ENCODE assay signal across 22 cellular contexts in the genomic region with DNA sequence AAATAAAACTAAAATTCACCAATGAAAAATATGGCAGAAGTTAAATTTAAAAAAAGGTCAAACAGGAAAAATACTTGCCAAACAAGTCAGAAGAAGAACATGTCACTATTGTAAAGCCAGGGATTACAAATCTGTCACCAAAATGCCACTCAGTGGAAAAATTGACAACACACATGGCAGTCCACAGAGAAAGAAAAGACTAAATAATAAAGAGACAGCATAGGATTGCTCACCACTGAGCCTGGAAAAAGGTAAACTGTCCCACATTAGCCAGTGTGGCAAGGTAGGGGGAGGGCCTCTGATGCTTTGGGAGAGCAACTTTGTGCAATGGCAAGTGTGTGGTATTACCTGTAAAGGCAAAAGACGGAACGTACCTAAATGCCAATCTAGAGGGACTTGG.
DNase-seq lines count a peak whose midpoint lies in the region; ATAC-seq and TF ChIP-seq lines count a peak whose summit lies in the region.
"Had no signal": no experiment of that assay in that cellular context is flagged by ENCODE, and none has a peak within 500 bp of the region (broad histone marks: within the 10 kb centered on the region; RNA-seq: fewer than 3 reads in every experiment).

No MANE protein-coding gene starts in this region.

- H4K12ac ChIP-seq in trophoblast cell (ENCODE audit: low read depth, low read length), result no peak overlapping the region

- peak overlapping the region; percentile 94 for H2BK5ac ChIP-seq in trophoblast cell (ENCODE audit: low read depth, low read length, poor library complexity)

- H3K4me1 ChIP-seq in DND-41 (ENCODE audit: insufficient read depth, low read length) (peaks cover 63% of the 10 kb centered on the region), trophoblast cell (ENCODE audit: control insufficient read depth in 1 of 2, insufficient read depth in 2 of 2, low read length in 2 of 2) (peaks cover 9 to 10% of the 10 kb centered on the region in 2 experiments), stomach (peaks cover 0 to 17% (median 3%) of the 10 kb centered on the region in 4 donors), hepatocyte (ENCODE audit: insufficient read depth) (peaks cover under 1% of the 10 kb centered on the region)
- H3K4me1 ChIP-seq: BE2C, parathyroid adenoma, thyroid gland had no signal

- H2AFZ ChIP-seq in DND-41 (ENCODE audit: low read depth, low read length) (0 out of 2 replicates have a peak overlapping the region, but pooled peaks have one; percentile 45), trophoblast cell (ENCODE audit: insufficient read depth, low read length, poor library complexity) (no peak overlapping the region), hepatocyte (no peak overlapping the region)
- H2AFZ ChIP-seq: parathyroid adenoma had no signal

- H4K91ac ChIP-seq in trophoblast cell (ENCODE audit: low read depth, low read length), result peak overlapping the region; percentile 60

- no peaks in the 10 kb centered on the region for H3K9me3 Mint-ChIP-seq in T-helper 1 cell treated with Interleukin-12 subunit alpha and Interleukin-12 subunit beta and Interleukin-4 antibody, amounts not matched to agents 30 μg/mL and 1 μg/mL, for 36 hours
- H3K9me3 Mint-ChIP-seq in activated naive CD4-positive, alpha-beta T cell treated with anti-CD3 and anti-CD28 coated beads, Interleukin-2, amount 50 U/mL, for 72 hours, result no peaks in the 10 kb centered on the region
- H3K9me3 Mint-ChIP-seq: IgD-negative memory B cell had no signal

- peak overlapping the region in 1 of 2 experiments; percentile 32; a peak in 2 of 4 replicates for H3K4me3 ChIP-seq in DND-41 (ENCODE audit: low read depth in 1 of 2, low read length in 2 of 2)
- no peak overlapping the region for H3K4me3 ChIP-seq in trophoblast cell (ENCODE audit: low read depth, low read length)
- H3K4me3 ChIP-seq in stomach, result no peak overlapping the region
- H3K4me3 ChIP-seq in hepatocyte, result no peak overlapping the region
- H3K4me3 ChIP-seq: left lung, skin epidermis, thyroid gland had no signal

- H3K27ac ChIP-seq in DND-41 (ENCODE audit: low read length) (peak overlapping the region; percentile 86), trophoblast cell (ENCODE audit: low read depth, low read length) (peak overlapping the region; percentile 96), stomach (peak overlapping the region in 2 of 5 donors; percentile 44), hepatocyte (no peak overlapping the region)
- H3K27ac ChIP-seq: epithelial cell of prostate, left lung, parathyroid adenoma, thyroid gland had no signal

- peak overlapping the region; percentile 35 for H3K9ac ChIP-seq in DND-41 (ENCODE audit: low read depth, low read length)
- H3K9ac ChIP-seq in trophoblast cell (ENCODE audit: low read length), result no peak overlapping the region
- H3K9ac ChIP-seq: parathyroid adenoma had no signal

- H2BK12ac ChIP-seq in trophoblast cell (ENCODE audit: low read length), result peak overlapping the region; percentile 98

- peak overlapping the region; percentile 38 for H3K4me3 Mint-ChIP-seq in T-helper 1 cell treated with Interleukin-12 subunit alpha and Interleukin-12 subunit beta and Interleukin-4 antibody, amounts not matched to agents 30 μg/mL and 1 μg/mL, for 36 hours
- H3K4me3 Mint-ChIP-seq: IgD-negative memory B cell had no signal

- H3K36me3 ChIP-seq in DND-41 (ENCODE audit: insufficient read depth, low read length) (no peaks in the 10 kb centered on the region), trophoblast cell (ENCODE audit: control insufficient read depth in 1 of 2, insufficient read depth in 2 of 2, low read length in 2 of 2) (no peaks in the 10 kb centered on the region), stomach (no peaks in the 10 kb centered on the region), hepatocyte (replicated peaks; ENCODE audit: insufficient read depth, low read depth) (no peaks in the 10 kb centered on the region)
- H3K36me3 ChIP-seq: BE2C, left lung, thyroid gland had no signal

- H4K8ac ChIP-seq in trophoblast cell (ENCODE audit: low read depth, low read length), result peak overlapping the region; percentile 55

- no peak for TF ChIP-seq POLR2A in stomach (IDR thresholded peaks at IDR 0.05)

- peak overlapping the region; percentile 93 for H3K18ac ChIP-seq in trophoblast cell (ENCODE audit: low read length)

- DNase-seq in T-helper 1 cell (no peak), DND-41 (no peak), trophoblast cell (no peak), stomach (no peak), hepatocyte (ENCODE audit: low spot score) (no peak)
- no peak for DNase-seq in activated naive CD4-positive, alpha-beta T cell treated with anti-CD3 and anti-CD28 coated beads, Interleukin-2, amount 50 U/mL, for 72 hours (ENCODE audit: low spot score in 2 of 2)
- DNase-seq: 8988T; activated CD4-positive, alpha-beta T cell treated with anti-CD3 and anti-CD28 coated beads for 48 hours; BE2C; foreskin melanocyte; GOT3; left lung; NCI-H1930; SHP77 treated with DMSO at 0.1 percent for 48 hours; stimulated activated CD4-positive, alpha-beta T cell treated with anti-CD3 and anti-CD28 coated beads, Interleukin-4, amount 100 ng/mL, for 24 hours; thyroid gland had no signal

- peak overlapping the region; percentile 67 for H3K4me2 ChIP-seq in DND-41 (ENCODE audit: insufficient read depth, low read length)
- no peak overlapping the region for H3K4me2 ChIP-seq in trophoblast cell (ENCODE audit: low read length)
- H3K4me2 ChIP-seq in hepatocyte, result no peak overlapping the region

- peaks cover 28% of the 10 kb centered on the region for H3K79me1 ChIP-seq in trophoblast cell (ENCODE audit: low read length)

- H3K9me3 ChIP-seq in DND-41 (ENCODE audit: insufficient read depth, low read length, severe bottlenecking), result no peaks in the 10 kb centered on the region
- H3K9me3 ChIP-seq in trophoblast cell (ENCODE audit: insufficient read depth, low read depth, low read length), result no peaks in the 10 kb centered on the region
- H3K9me3 ChIP-seq in stomach, result no peaks in the 10 kb centered on the region
- H3K9me3 ChIP-seq in hepatocyte (ENCODE audit: low read depth), result no peaks in the 10 kb centered on the region
- H3K9me3 ChIP-seq: BE2C, left lung, thyroid gland had no signal

- TF ChIP-seq EP300 in stomach (IDR thresholded peaks at IDR 0.05), result no peak

- H3K27ac Mint-ChIP-seq in T-helper 1 cell treated with Interleukin-12 subunit alpha and Interleukin-12 subunit beta and Interleukin-4 antibody, amounts not matched to agents 30 μg/mL and 1 μg/mL, for 36 hours, result peak overlapping the region; percentile 58
- H3K27ac Mint-ChIP-seq in activated naive CD4-positive, alpha-beta T cell treated with anti-CD3 and anti-CD28 coated beads, Interleukin-2, amount 50 U/mL, for 72 hours, result peak overlapping the region; percentile 75 to 82

- H3K79me2 ChIP-seq in DND-41 (ENCODE audit: insufficient read depth, low read length), result no peaks in the 10 kb centered on the region
- H3K79me2 ChIP-seq in trophoblast cell (ENCODE audit: control insufficient read depth, insufficient read depth, low read length, poor library complexity), result peaks cover 4% of the 10 kb centered on the region
- H3K79me2 ChIP-seq in hepatocyte, result no peaks in the 10 kb centered on the region
- H3K79me2 ChIP-seq: parathyroid adenoma had no signal

- intact Hi-C loops in stomach (cut with DNase I; ENCODE audit: low total_unique reads), result no loop called here

- H3K9me2 ChIP-seq in hepatocyte (replicated peaks; ENCODE audit: insufficient read depth), result no peaks in the 10 kb centered on the region

- H2AK5ac ChIP-seq in trophoblast cell (ENCODE audit: low read length), result peak overlapping the region; percentile 85

- TF ChIP-seq CTCF in DND-41 (IDR thresholded peaks at IDR 0.05; ENCODE audit: borderline replicate concordance, extremely low read depth, low read length, poor library complexity, severe bottlenecking), result no peak
- TF ChIP-seq CTCF in stomach (IDR thresholded peaks at IDR 0.05), result no peak
- no peak for TF ChIP-seq CTCF in hepatocyte (IDR thresholded peaks at IDR 0.05; ENCODE audit: poor library complexity)

- H3K4ac ChIP-seq in trophoblast cell (ENCODE audit: low read depth, low read length), result peak overlapping the region; percentile 81

- ATAC-seq in DND-41 (ENCODE audit: insufficient read depth, low read depth) (no peak), HG02798 (IDR thresholded peaks at IDR 0.05; ENCODE audit: poor library complexity, unreplicated experiment) (no peak)
- peak; percentile 51 to 66 for ATAC-seq in activated naive CD4-positive, alpha-beta T cell treated with anti-CD3 and anti-CD28 coated beads, Interleukin-2, amount 50 U/mL, for 72 hours
- ATAC-seq: left lung had no signal

- H3K14ac ChIP-seq in trophoblast cell (ENCODE audit: low read length), result peak overlapping the region; percentile 78

- H4K20me1 ChIP-seq in DND-41 (ENCODE audit: insufficient read depth, low read length), result no peaks in the 10 kb centered on the region
- H4K20me1 ChIP-seq in hepatocyte (ENCODE audit: insufficient read depth, poor library complexity, severe bottlenecking), result no peaks in the 10 kb centered on the region

- peaks cover 74% of the 10 kb centered on the region for H3K27me3 Mint-ChIP-seq in T-helper 1 cell treated with Interleukin-12 subunit alpha and Interleukin-12 subunit beta and Interleukin-4 antibody, amounts not matched to agents 30 μg/mL and 1 μg/mL, for 36 hours (ENCODE audit: low read depth)

- peak overlapping the region; percentile 95 for H2BK120ac ChIP-seq in trophoblast cell (ENCODE audit: insufficient read depth, low read length, poor library complexity)

- H3K23ac ChIP-seq in trophoblast cell (ENCODE audit: low read length), result no peak overlapping the region

- H3K4me1 Mint-ChIP-seq in T-helper 1 cell treated with Interleukin-12 subunit alpha and Interleukin-12 subunit beta and Interleukin-4 antibody, amounts not matched to agents 30 μg/mL and 1 μg/mL, for 36 hours (ENCODE audit: low read depth), result peaks cover 38% of the 10 kb centered on the region

- no CpG with 5 or more reads among the region's 2 CpGs for WGBS in trophoblast cell (ENCODE audit: extremely low coverage, insufficient coverage, insufficient read length)
- 94 to 98% (median 97%) methylated on average over 2 of the region's 2 CpGs for WGBS in stomach, 5 donors
- WGBS in hepatocyte (ENCODE audit: low lambda C conversion rate, missing lambda C conversion rate), result 98% methylated on average over 2 of the region's 2 CpGs

- H3K27me3 ChIP-seq in DND-41 (ENCODE audit: insufficient read depth, low read length, poor library complexity) (no peaks in the 10 kb centered on the region), trophoblast cell (ENCODE audit: insufficient read depth, low read length) (no peaks in the 10 kb centered on the region), stomach (no peaks in the 10 kb centered on the region), hepatocyte (no peaks in the 10 kb centered on the region)
- H3K27me3 ChIP-seq: BE2C, left lung, thyroid gland had no signal

- H3K36me3 Mint-ChIP-seq in T-helper 1 cell treated with Interleukin-12 subunit alpha and Interleukin-12 subunit beta and Interleukin-4 antibody, amounts not matched to agents 30 μg/mL and 1 μg/mL, for 36 hours (ENCODE audit: low read depth), result no peaks in the 10 kb centered on the region
- no peaks in the 10 kb centered on the region for H3K36me3 Mint-ChIP-seq in activated naive CD4-positive, alpha-beta T cell treated with anti-CD3 and anti-CD28 coated beads, Interleukin-2, amount 50 U/mL, for 72 hours
- H3K36me3 Mint-ChIP-seq: IgD-negative memory B cell had no signal

Comparison
In these comparisons a context has a peak if more than half of its experiments do, and no peak if none do; other contexts are left out.
1. ATAC-seq: peak in activated naive CD4-positive, alpha-beta T cell treated with anti-CD3 and anti-CD28 coated beads, Interleukin-2, amount 50 U/mL, for 72 hours (2 of 2); none in DND-41 (single experiment) and HG02798 (single experiment).